In genomic region chrY:12465706-12466105, GRCh38 we compare ENCODE assay signal across 27 cellular contexts.
"Had no signal": no experiment of that assay in that cellular context is flagged by ENCODE, and none has a peak within 500 bp of the region (broad histone marks: within the 10 kb centered on the region; RNA-seq: fewer than 3 reads in every experiment).

No MANE protein-coding gene starts in this region.

- ATAC-seq: effector memory CD8-positive, alpha-beta T cell; esophagus mucosa; gastrocnemius medialis; gastroesophageal sphincter; heart left ventricle; heart right ventricle had no signal

- DNase-seq: colonic mucosa; cortex of kidney; dermis blood vessel endothelial cell; dorsolateral prefrontal cortex; effector CD4-positive, alpha-beta T cell; effector CD8-positive, alpha-beta T cell; effector memory CD4-positive, alpha-beta T cell; effector memory CD8-positive, alpha-beta T cell; endodermal cell; erythroblast; esophagus squamous epithelium; foreskin fibroblast; foreskin melanocyte; glutamatergic neuron; head of caudate nucleus; heart left ventricle; heart right ventricle had no signal

- H3K27me3 ChIP-seq: colonic mucosa, dorsolateral prefrontal cortex, esophagus muscularis mucosa, esophagus squamous epithelium, gastrocnemius medialis, gastroesophageal sphincter, heart left ventricle, heart right ventricle, hepatocyte had no signal

- H3K9me3 ChIP-seq: colonic mucosa, esophagus muscularis mucosa, esophagus squamous epithelium, gastrocnemius medialis, gastroesophageal sphincter, heart left ventricle had no signal

- H3K36me3 ChIP-seq: colonic mucosa, esophagus muscularis mucosa, esophagus squamous epithelium, gastrocnemius medialis, gastroesophageal sphincter, heart left ventricle, heart right ventricle had no signal

- H3K4me1 ChIP-seq: colonic mucosa, esophagus muscularis mucosa, esophagus squamous epithelium, gastrocnemius medialis, gastroesophageal sphincter, heart left ventricle, heart right ventricle had no signal

- H3K27ac ChIP-seq: colonic mucosa, coronary artery, dorsolateral prefrontal cortex, esophagus muscularis mucosa, esophagus squamous epithelium, gastroesophageal sphincter, heart left ventricle, heart right ventricle, hepatocyte had no signal

- FAIRE-seq: colon, endometrium, endothelial cell of umbilical vein, frontal cortex had no signal

- H3K4me3 ChIP-seq: colonic mucosa, coronary artery, dorsolateral prefrontal cortex, esophagus muscularis mucosa, esophagus squamous epithelium, gastrocnemius medialis, gastroesophageal sphincter, heart left ventricle, heart right ventricle, hepatocyte had no signal
